In the genomic region with DNA sequence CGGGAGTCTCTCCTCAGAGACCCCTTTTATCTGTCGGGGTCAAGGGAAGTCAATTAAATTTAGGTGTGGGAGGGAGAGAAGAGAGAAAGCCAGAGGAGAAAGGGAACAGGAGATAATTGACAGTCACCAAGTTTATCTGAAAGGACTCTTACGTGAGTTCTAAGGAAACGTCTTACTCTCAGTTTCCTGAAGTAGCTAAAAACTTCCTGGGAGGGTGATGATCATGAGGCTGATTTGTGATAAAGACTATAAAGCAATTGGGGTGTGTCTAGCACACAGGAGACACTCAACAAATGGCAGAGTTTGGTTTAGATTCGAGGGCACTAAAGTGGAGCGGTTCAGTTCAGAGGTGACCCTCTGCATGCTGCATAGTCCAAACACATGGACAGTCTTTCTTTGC, we compare ENCODE assay signal across 14 cellular contexts.
"Had no signal": no experiment of that assay in that cellular context is flagged by ENCODE, and none has a peak within 500 bp of the region (broad histone marks: within the 10 kb centered on the region; RNA-seq: fewer than 3 reads in every experiment).

No MANE protein-coding gene starts in this region.

- H3K4me1 ChIP-seq: right atrium auricular region, thyroid gland had no signal

- DNase-seq: activated CD4-positive, alpha-beta T cell treated with anti-CD3 and anti-CD28 coated beads for 1 hour; anterior cingulate cortex; effector memory CD8-positive, alpha-beta T cell; foreskin keratinocyte; glutamatergic neuron; immature natural killer cell; mesendoderm; occipital lobe; stimulated activated CD4-positive, alpha-beta T cell treated with anti-CD3 and anti-CD28 coated beads, Interleukin-2, amount 100 ng/mL, for 48 hours; stimulated activated naive B cell treated with anti-CD40 and anti-IgM and Interleukin-4, amounts not matched to agents 10 μg/mL and 1 μg/mL and 100 μg/mL, for 72 hours; thyroid gland had no signal

- ATAC-seq: effector memory CD8-positive, alpha-beta T cell; foreskin keratinocyte; stimulated activated naive B cell treated with anti-CD40 and anti-IgM and Interleukin-4, amounts not matched to agents 10 μg/mL and 1 μg/mL and 100 μg/mL, for 72 hours had no signal

- H3K27ac Mint-ChIP-seq: dendritic cell treated with granulocyte-macrophage colony-stimulating factor and Interleukin-4, amounts not matched to agents 40 ng/mL and 50 ng/mL, for 4 days; effector memory CD8-positive, alpha-beta T cell; immature natural killer cell; stimulated activated naive B cell treated with anti-CD40 and anti-IgM and Interleukin-4, amounts not matched to agents 10 μg/mL and 1 μg/mL and 100 μg/mL, for 72 hours had no signal

- H3K27ac ChIP-seq: foreskin keratinocyte, right atrium auricular region, thyroid gland had no signal

- H3K27me3 ChIP-seq: foreskin keratinocyte, right atrium auricular region, thyroid gland had no signal

- H3K4me1 Mint-ChIP-seq: immature natural killer cell, nephron had no signal

- H3K4me3 ChIP-seq: right atrium auricular region, thyroid gland had no signal

- H3K9me3 ChIP-seq: right atrium auricular region, thyroid gland had no signal

- H3K4me3 Mint-ChIP-seq: dendritic cell treated with granulocyte-macrophage colony-stimulating factor and Interleukin-4, amounts not matched to agents 40 ng/mL and 50 ng/mL, for 4 days; effector memory CD8-positive, alpha-beta T cell; immature natural killer cell; nephron; stimulated activated naive B cell treated with anti-CD40 and anti-IgM and Interleukin-4, amounts not matched to agents 10 μg/mL and 1 μg/mL and 100 μg/mL, for 72 hours had no signal

- H3K27me3 Mint-ChIP-seq: dendritic cell treated with granulocyte-macrophage colony-stimulating factor and Interleukin-4, amounts not matched to agents 40 ng/mL and 50 ng/mL, for 4 days; effector memory CD8-positive, alpha-beta T cell had no signal

- H3K36me3 ChIP-seq: right atrium auricular region, thyroid gland had no signal

- H3K9me3 Mint-ChIP-seq: dendritic cell treated with granulocyte-macrophage colony-stimulating factor and Interleukin-4, amounts not matched to agents 40 ng/mL and 50 ng/mL, for 4 days; effector memory CD8-positive, alpha-beta T cell; immature natural killer cell; nephron; stimulated activated naive B cell treated with anti-CD40 and anti-IgM and Interleukin-4, amounts not matched to agents 10 μg/mL and 1 μg/mL and 100 μg/mL, for 72 hours had no signal
